In the genomic region with DNA sequence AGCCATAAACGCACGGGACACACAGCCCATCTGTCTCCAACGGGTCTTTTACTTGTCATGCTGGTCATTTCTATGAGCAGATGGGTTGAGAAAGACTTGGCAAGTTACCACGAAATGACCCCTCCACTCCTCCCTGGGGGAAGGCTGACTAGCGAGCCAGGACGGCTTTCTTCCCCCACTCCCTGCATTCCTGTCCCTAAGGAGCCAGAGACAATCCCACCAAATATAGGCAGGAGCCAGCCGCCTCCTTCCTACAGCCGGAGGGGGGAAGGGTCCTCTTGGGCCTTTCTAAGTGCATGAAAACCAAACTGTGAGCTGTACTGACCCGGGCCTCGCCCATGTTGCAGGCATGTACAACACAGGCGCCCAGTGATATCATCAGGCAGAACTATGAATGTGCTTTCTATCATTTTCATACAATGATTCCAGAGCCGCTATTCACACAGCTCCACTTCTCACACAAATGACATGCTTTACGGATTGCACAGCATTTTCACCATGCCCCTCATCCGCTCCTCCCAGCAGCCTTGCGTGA, we compare ENCODE assay signal across 10 cellular contexts. TPM values are rescaled to one million over a fixed set of nuclear protein-coding genes. Genes with fewer than 3 reads are reported as not detected.
A peak's percentile ranks its signal among the peaks of the same experiment; 100 is the strongest.
DNase-seq lines count a peak whose midpoint lies in the region; ATAC-seq, FAIRE-seq and TF ChIP-seq lines count a peak whose summit lies in the region.
"Had no signal": no experiment of that assay in that cellular context is flagged by ENCODE, and none has a peak within 500 bp of the region (broad histone marks: within the 10 kb centered on the region; RNA-seq: fewer than 3 reads in every experiment).

No MANE protein-coding gene starts in this region.

- peak overlapping the region; percentile 38 for H3K4me3 ChIP-seq in left ventricle myocardium inferior

- TF ChIP-seq POLR2A in H54 (IDR thresholded peaks at IDR 0.05; ENCODE audit: low read depth, low read length): no peak

- FAIRE-seq in H54 (lab: Jason Lieb, UNC): no peak

- peak overlapping the region; percentile 78 for H3K27ac ChIP-seq in left ventricle myocardium inferior (replicated peaks)

- DNase-seq in ELF-1 (ENCODE audit: low read depth, low spot score): peak; percentile 95
- DNase-seq in amniotic stem cell (lab: John Stamatoyannopoulos, UW): peak; percentile 84
- DNase-seq in left ventricle myocardium inferior: no peak
- DNase-seq in sciatic nerve (ENCODE audit: low spot score): no peak
- DNase-seq in H54 (ENCODE audit: insufficient read length, low spot score): no peak
- DNase-seq: activated B cell treated with CpG ODN at 0.5 μM for 24 hours, DND-41 had no signal

- H3K4me1 ChIP-seq in left ventricle myocardium inferior: peaks cover 34% of the 10 kb centered on the region

- H3K9me3 ChIP-seq in left ventricle myocardium inferior (replicated peaks): no peaks in the 10 kb centered on the region

- H3K36me3 ChIP-seq in left ventricle myocardium inferior: no peaks in the 10 kb centered on the region

- ATAC-seq in sciatic nerve (peak; percentile 82), HG03442 (IDR thresholded peaks at IDR 0.05; ENCODE audit: unreplicated experiment) (no peak), GM19455 (IDR thresholded peaks at IDR 0.05; ENCODE audit: unreplicated experiment) (no peak), HG02970 (IDR thresholded peaks at IDR 0.05; ENCODE audit: low FRiP score, unreplicated experiment) (no peak)

- no peak for TF ChIP-seq CTCF in left ventricle myocardium inferior (IDR thresholded peaks at IDR 0.05; ENCODE audit: borderline replicate concordance)

- intact Hi-C loops in left ventricle myocardium inferior (cut with micrococcal nuclease): no loop called here
- intact Hi-C loops in sciatic nerve (cut with DNase I): no loop called here

- H3K27me3 ChIP-seq in left ventricle myocardium inferior (ENCODE audit: low read depth): peaks cover 3% of the 10 kb centered on the region

RNA-seq across cellular contexts. Expression of gene AFAP1, which starts 28.6 kb away (rescaled TPM):
- total RNA-seq in left ventricle myocardium inferior (6.8 TPM), sciatic nerve (64.5 TPM)

Comparison
In these comparisons a context has a peak if more than half of its experiments do, and no peak if none do; other contexts are left out.
1. DNase-seq: peak in ELF-1 (single experiment) and amniotic stem cell (single experiment); none in left ventricle myocardium inferior (single experiment), sciatic nerve (single experiment) and H54 (single experiment).